ENCODE assay signal across 8 cellular contexts in the genomic region with DNA sequence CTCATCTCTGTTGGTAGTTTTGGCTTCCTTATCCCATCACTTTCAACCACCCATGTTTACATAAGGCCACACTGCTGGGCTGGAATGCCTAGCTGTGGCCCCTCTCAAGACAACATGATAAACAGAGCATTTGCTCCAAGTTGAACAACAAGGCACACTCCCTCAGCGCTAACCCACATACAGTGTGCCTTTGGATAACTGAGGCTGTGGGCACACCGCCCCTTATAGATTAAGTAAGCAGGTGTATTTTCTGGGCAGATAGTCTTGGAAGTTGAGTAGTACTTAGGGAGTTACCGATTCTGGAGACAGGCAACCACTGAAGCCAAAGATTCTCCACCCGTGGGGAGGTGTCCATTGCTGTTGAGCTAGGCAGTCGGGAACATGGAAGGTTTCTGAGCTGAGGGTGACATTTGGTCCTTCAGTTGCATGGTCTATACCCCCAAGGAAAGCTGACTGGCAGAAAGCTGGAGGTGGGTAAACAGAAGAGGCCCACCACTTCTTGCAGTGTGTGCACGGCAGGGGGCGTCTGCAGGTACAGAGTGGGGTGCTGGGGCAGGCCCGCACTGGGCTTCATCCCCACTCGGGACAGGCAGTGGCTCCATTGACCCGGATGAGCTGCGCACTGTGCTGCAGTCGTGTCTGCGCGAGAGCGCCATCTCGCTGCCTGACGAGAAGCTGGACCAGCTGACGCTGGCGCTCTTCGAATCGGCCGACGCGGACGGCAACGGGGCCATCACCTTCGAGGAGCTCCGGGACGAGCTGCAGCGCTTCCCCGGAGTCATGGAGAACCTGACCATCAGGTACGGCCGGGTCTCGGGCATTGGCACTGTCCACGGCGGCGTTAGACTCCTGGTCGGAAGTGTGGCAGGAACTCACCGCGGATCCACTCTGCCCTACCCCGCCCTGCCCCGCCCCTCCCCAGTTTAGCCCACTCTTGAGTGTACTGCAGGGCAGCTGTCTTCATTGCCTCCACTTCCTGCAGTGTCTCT. TPM values are rescaled to one million over a fixed set of nuclear protein-coding genes. Genes with fewer than 3 reads are reported as not detected.
DNase-seq lines count a peak whose midpoint lies in the region; ATAC-seq and TF ChIP-seq lines count a peak whose summit lies in the region.

No MANE protein-coding gene starts in this region.

- peaks cover 25% of the 10 kb centered on the region for H3K27me3 Mint-ChIP-seq in central memory CD8-positive, alpha-beta T cell

- H3K4me1 Mint-ChIP-seq in central memory CD8-positive, alpha-beta T cell: peaks cover 4% of the 10 kb centered on the region

- H3K4me3 Mint-ChIP-seq in central memory CD8-positive, alpha-beta T cell: peak overlapping the region; percentile 51

- ATAC-seq in SK-N-SH treated with all-trans-retinoic acid at 6 μM for 48 hours: peak; percentile 93
- ATAC-seq in central memory CD8-positive, alpha-beta T cell (replicated peaks; ENCODE audit: extremely low read depth, poor library complexity, severe bottlenecking): peak; percentile 71

- DNase-seq in SIG-M5 treated with dmso at 0.1 percent for 504 hours (lab: John Stamatoyannopoulos, UW; ENCODE audit: unreplicated experiment): peak; percentile 26
- no peak for DNase-seq in SIG-M5 (lab: John Stamatoyannopoulos, UW)
- DNase-seq in central memory CD8-positive, alpha-beta T cell (ENCODE audit: low spot score in 2 of 2): no peak
- DNase-seq in kidney epithelial cell (ENCODE audit: low read depth): peak; percentile 31
- DNase-seq in stimulated activated CD4-positive, alpha-beta T cell treated with anti-CD3 and anti-CD28 coated beads, Interleukin-4, amount 100 ng/mL, for 4 hours: peak; percentile 4 to 27
- no peak for DNase-seq in central memory CD4-positive, alpha-beta T cell
- DNase-seq in NK-92 treated with Interleukin-12 subunit alpha and Interleukin-12 subunit beta, amount 100 ng/mL, for 24 hours (lab: John Stamatoyannopoulos, UW): no peak

- no peaks in the 10 kb centered on the region for H3K36me3 ChIP-seq in kidney epithelial cell (ENCODE audit: control insufficient read depth, insufficient read depth, low read length)

- H3K36me3 Mint-ChIP-seq in central memory CD8-positive, alpha-beta T cell (ENCODE audit: insufficient read depth): no peaks in the 10 kb centered on the region

- no peak overlapping the region for H3K27ac Mint-ChIP-seq in central memory CD8-positive, alpha-beta T cell (ENCODE audit: low read depth)

- peak overlapping the region; percentile 25 for H3K4me3 ChIP-seq in kidney epithelial cell (ENCODE audit: low read depth, low read length)

- H3K9me3 Mint-ChIP-seq in central memory CD8-positive, alpha-beta T cell: no peaks in the 10 kb centered on the region

- peak; percentile 83 for TF ChIP-seq CTCF in kidney epithelial cell (IDR thresholded peaks at IDR 0.05; ENCODE audit: insufficient read depth, low read length, poor library complexity, severe bottlenecking)

- no peaks in the 10 kb centered on the region for H3K27me3 ChIP-seq in kidney epithelial cell (ENCODE audit: control insufficient read depth, insufficient read depth, low read length)

TF ChIP-seq in SK-N-SH treated with all-trans-retinoic acid at 6 μM for 48 hours, 23 proteins besides CTCF, POLR2A, EP300 and RAD21:
- no peak for TF ChIP-seq ZFP3 (CRISPR knock-in tag; IDR thresholded peaks at IDR 0.05)
- no peak for TF ChIP-seq RARB (CRISPR knock-in tag; IDR thresholded peaks at IDR 0.05)
- TF ChIP-seq TCF4 (CRISPR knock-in tag; IDR thresholded peaks at IDR 0.05; ENCODE audit: borderline replicate concordance): no peak
- TF ChIP-seq OSR1 (CRISPR knock-in tag; IDR thresholded peaks at IDR 0.05): no peak
- TF ChIP-seq ZNF565 (CRISPR knock-in tag; conservative IDR thresholded peaks at IDR 0.05; ENCODE audit: low read depth): no peak
- TF ChIP-seq ESRRG (CRISPR knock-in tag; IDR thresholded peaks at IDR 0.05): no peak
- no peak for TF ChIP-seq CSDC2 (CRISPR knock-in tag; IDR thresholded peaks at IDR 0.05)
- TF ChIP-seq TSHZ2 (CRISPR knock-in tag; IDR thresholded peaks at IDR 0.05): no peak
- TF ChIP-seq SNAI2 (CRISPR knock-in tag; IDR thresholded peaks at IDR 0.05): no peak
- TF ChIP-seq TOX (CRISPR knock-in tag; IDR thresholded peaks at IDR 0.05; ENCODE audit: borderline replicate concordance): no peak
- TF ChIP-seq ZC3H10 (CRISPR knock-in tag; IDR thresholded peaks at IDR 0.05): no peak
- TF ChIP-seq, protein P1, sequence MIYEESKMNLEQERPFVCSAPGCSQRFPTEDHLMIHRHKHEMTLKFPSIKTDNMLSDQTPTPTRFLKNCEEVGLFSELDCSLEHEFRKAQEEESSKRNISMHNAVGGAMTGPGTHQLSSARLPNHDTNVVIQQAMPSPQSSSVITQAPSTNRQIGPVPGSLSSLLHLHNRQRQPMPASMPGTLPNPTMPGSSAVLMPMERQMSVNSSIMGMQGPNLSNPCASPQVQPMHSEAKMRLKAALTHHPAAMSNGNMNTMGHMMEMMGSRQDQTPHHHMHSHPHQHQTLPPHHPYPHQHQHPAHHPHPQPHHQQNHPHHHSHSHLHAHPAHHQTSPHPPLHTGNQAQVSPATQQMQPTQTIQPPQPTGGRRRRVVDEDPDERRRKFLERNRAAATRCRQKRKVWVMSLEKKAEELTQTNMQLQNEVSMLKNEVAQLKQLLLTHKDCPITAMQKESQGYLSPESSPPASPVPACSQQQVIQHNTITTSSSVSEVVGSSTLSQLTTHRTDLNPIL (CRISPR knock-in tag; IDR thresholded peaks at IDR 0.05; ENCODE audit: low read depth): no peak
- no peak for TF ChIP-seq ZFP30 (CRISPR knock-in tag; IDR thresholded peaks at IDR 0.05)
- TF ChIP-seq ISL1 (CRISPR knock-in tag; IDR thresholded peaks at IDR 0.05): no peak
- no peak for TF ChIP-seq POU6F1 (CRISPR knock-in tag; IDR thresholded peaks at IDR 0.05; ENCODE audit: borderline replicate concordance, low read depth)
- TF ChIP-seq PATZ1 (CRISPR knock-in tag; IDR thresholded peaks at IDR 0.05; ENCODE audit: borderline replicate concordance): no peak

RNA-seq across cellular contexts. Expression of gene NOX5, which starts 16.8 kb away (rescaled TPM):
- 0.17 and 0.75 TPM in 2 replicates for total RNA-seq in kidney epithelial cell

Comparison
In these comparisons a context has a peak if more than half of its experiments do, and no peak if none do; other contexts are left out.
1. DNase-seq: peak in SIG-M5 treated with dmso at 0.1 percent for 504 hours (single experiment), kidney epithelial cell (single experiment) and stimulated activated CD4-positive, alpha-beta T cell treated with anti-CD3 and anti-CD28 coated beads, Interleukin-4, amount 100 ng/mL, for 4 hours (2 of 2); none in SIG-M5 (single experiment), central memory CD8-positive, alpha-beta T cell (0 of 2), central memory CD4-positive, alpha-beta T cell (single experiment) and NK-92 treated with Interleukin-12 subunit alpha and Interleukin-12 subunit beta, amount 100 ng/mL, for 24 hours (single experiment).